ENCODE assay signal across 29 cellular contexts in genomic region chr9:134440636-134441226, GRCh38.
DNase-seq lines count a peak whose midpoint lies in the region; ATAC-seq, FAIRE-seq and TF ChIP-seq lines count a peak whose summit lies in the region.
"Had no signal": no experiment of that assay in that cellular context is flagged by ENCODE, and none has a peak within 500 bp of the region (broad histone marks: within the 10 kb centered on the region; RNA-seq: fewer than 3 reads in every experiment).

No MANE protein-coding gene starts in this region.

- no peak overlapping the region for H4K91ac ChIP-seq in H1 (replicated peaks; ENCODE audit: insufficient read length, low read length)
- no peak overlapping the region for H4K91ac ChIP-seq in neuronal stem cell (ENCODE audit: low read depth, low read length, poor library complexity)

- no peak overlapping the region for H2AFZ ChIP-seq in H1 (ENCODE audit: low read length)
- no peak overlapping the region for H2AFZ ChIP-seq in neuronal stem cell (ENCODE audit: low read length)
- H2AFZ ChIP-seq: hepatocyte had no signal

- no peak overlapping the region for H3K9ac ChIP-seq in BLaER1
- no peak overlapping the region for H3K9ac ChIP-seq in H1 (replicated peaks in 1 of 4; ENCODE audit: extremely low read depth in 1 of 4, low read depth in 3 of 4, low read length in 3 of 4)
- no peak overlapping the region for H3K9ac ChIP-seq in neuronal stem cell (ENCODE audit: low read depth, low read length, poor library complexity)

- no peak overlapping the region for H2BK20ac ChIP-seq in H1 (ENCODE audit: low read length)

- H3K18ac ChIP-seq in H1 (ENCODE audit: extremely low read depth, low read length) (no peak overlapping the region), neuronal stem cell (ENCODE audit: low read length) (peak overlapping the region; percentile 90)

- no peak for TF ChIP-seq POLR2A in H1 (IDR thresholded peaks at IDR 0.05; ENCODE audit: control extremely low read depth in 1 of 2, low read depth in 2 of 2, low read length in 2 of 2)

- peaks cover 5% of the 10 kb centered on the region for H3K36me3 Mint-ChIP-seq in activated T-cell treated with anti-CD3 and anti-CD28 coated beads, Interleukin-2, amount 50 U/mL, for 4 hours (ENCODE audit: insufficient read depth)
- H3K36me3 Mint-ChIP-seq: activated naive CD8-positive, alpha-beta T cell treated with anti-CD3 and anti-CD28 coated beads for 36 hours; memory B cell had no signal

- DNase-seq in NCI-H1694 treated with DMSO at 0.1 percent for 48 hours (lab: John Stamatoyannopoulos, UW) (peak; percentile 13), H1 (ENCODE audit: low read depth in 1 of 2, low spot score in 2 of 2) (no peak), neuronal stem cell (ENCODE audit: low spot score) (no peak), NOMO-1 treated with DMSO at 0.1 percent for 48 hours (lab: John Stamatoyannopoulos, UW; ENCODE audit: unreplicated experiment) (no peak)
- DNase-seq in activated T-cell treated with anti-CD3 and anti-CD28 coated beads, Interleukin-2, amount 50 U/mL, for 4 hours: no peak
- DNase-seq: activated CD4-positive, alpha-beta memory T cell treated with anti-CD3 and anti-CD28 coated beads for 36 hours; activated effector memory CD4-positive, alpha-beta T cell treated with Interleukin-2 at 50 U/mL for 16 hours; activated naive CD8-positive, alpha-beta T cell treated with anti-CD3 and anti-CD28 coated beads for 36 hours; aorta; Caco-2; caudate nucleus; cortex of kidney; esophagus squamous epithelium; foreskin melanocyte; Kasumi-1; left cardiac atrium; NCI-H1930; NCI-H345; stimulated activated CD4-positive, alpha-beta T cell treated with anti-CD3 and anti-CD28 coated beads, Interleukin-15, amount 100 ng/mL, for 24 hours; stimulated activated naive CD8-positive, alpha-beta T cell treated with anti-CD3 and anti-CD28 coated beads, Interleukin-15, Interleukin-2, amounts not matched to agents 100 U/mL and 50 U/mL, for 24 hours had no signal

- H3K4ac ChIP-seq in H1 (replicated peaks; ENCODE audit: insufficient read length, low read depth, low read length) (no peak overlapping the region), neuronal stem cell (ENCODE audit: low read length) (no peak overlapping the region)

- no peak overlapping the region for H3K14ac ChIP-seq in H1 (ENCODE audit: insufficient read length)
- H3K14ac ChIP-seq in neuronal stem cell (ENCODE audit: low read length): peak overlapping the region; percentile 96

- no peaks in the 10 kb centered on the region for H3K9me3 Mint-ChIP-seq in activated T-cell treated with anti-CD3 and anti-CD28 coated beads, Interleukin-2, amount 50 U/mL, for 4 hours
- H3K9me3 Mint-ChIP-seq: activated naive CD8-positive, alpha-beta T cell treated with anti-CD3 and anti-CD28 coated beads for 36 hours; memory B cell had no signal

- no peak for FAIRE-seq in H1 (lab: Jason Lieb, UNC)
- FAIRE-seq: endometrium, TTC549 had no signal

- no peak overlapping the region for H4K8ac ChIP-seq in H1 (ENCODE audit: extremely low read depth, insufficient read depth, low read length)
- no peak overlapping the region for H4K8ac ChIP-seq in neuronal stem cell (ENCODE audit: low read depth, low read length)

- no peak for TF ChIP-seq CTCF in H1 (IDR thresholded peaks at IDR 0.05; ENCODE audit: control extremely low read depth in 1 of 3, insufficient read depth in 1 of 3, low read depth in 1 of 3, low read length in 3 of 3)

- H2BK12ac ChIP-seq in H1 (ENCODE audit: low read depth, low read length): no peak overlapping the region
- H2BK12ac ChIP-seq in neuronal stem cell (ENCODE audit: low read length): peak overlapping the region; percentile 19

- H2BK15ac ChIP-seq in H1 (ENCODE audit: low read length) (no peak overlapping the region), neuronal stem cell (ENCODE audit: low read length) (peak overlapping the region; percentile 56)

- H3K4me1 ChIP-seq in BLaER1: peaks cover 72% of the 10 kb centered on the region
- peaks cover 0 to 9% (median 4%) of the 10 kb centered on the region in 4 experiments; a peak in 4 of 7 replicates for H3K4me1 ChIP-seq in H1 (replicated peaks in 1 of 4; ENCODE audit: control insufficient read depth in 3 of 4, insufficient read depth in 4 of 4, low read length in 3 of 4)
- H3K4me1 ChIP-seq in neuronal stem cell (ENCODE audit: control insufficient read depth in 2 of 2, insufficient read depth in 1 of 2, low read depth in 1 of 2, low read length in 2 of 2): peaks cover 20 to 25% of the 10 kb centered on the region in 2 donors

- peaks cover 22% of the 10 kb centered on the region for H3K36me3 ChIP-seq in BLaER1
- peaks cover 0 to 3% (median 0%) of the 10 kb centered on the region in 4 experiments; a peak in 1 of 8 replicates for H3K36me3 ChIP-seq in H1 (ENCODE audit: control insufficient read depth in 2 of 4, insufficient read depth in 4 of 4, low read length in 3 of 4)
- H3K36me3 ChIP-seq in neuronal stem cell (replicated peaks in 1 of 2; ENCODE audit: control insufficient read depth in 2 of 2, insufficient read depth in 2 of 2, low read length in 2 of 2): peaks cover 0 to 9% of the 10 kb centered on the region in 2 donors
- H3K36me3 ChIP-seq: prostate gland had no signal

- no peak for TF ChIP-seq EP300 in H1 (IDR thresholded peaks at IDR 0.05; ENCODE audit: borderline replicate concordance in 1 of 2, low read depth in 2 of 2, low read length in 2 of 2)

- H3K4me3 ChIP-seq in BLaER1: no peak overlapping the region
- no peak overlapping the region for H3K4me3 ChIP-seq in H1 (ENCODE audit: extremely low read depth in 1 of 4, insufficient read depth in 2 of 4, low read depth in 3 of 4, low read length in 4 of 4)
- H3K4me3 ChIP-seq in neuronal stem cell (ENCODE audit: low read length in 2 of 2): no peak overlapping the region
- H3K4me3 ChIP-seq: esophagus squamous epithelium, hepatocyte, prostate gland had no signal

- no peaks in the 10 kb centered on the region for H3K79me2 ChIP-seq in H1 (ENCODE audit: control insufficient read depth in 1 of 2, insufficient read depth in 2 of 2, low read length in 2 of 2)

- H4K5ac ChIP-seq in H1 (ENCODE audit: insufficient read length, low read depth, low read length): no peak overlapping the region

- H3K4me2 ChIP-seq in BLaER1 (peak overlapping the region; percentile 89), H1 (ENCODE audit: insufficient read depth in 1 of 2, low read depth in 2 of 2, low read length in 2 of 2) (no peak overlapping the region), neuronal stem cell (ENCODE audit: insufficient read depth, low read length, poor library complexity, severe bottlenecking) (no peak overlapping the region)
- H3K4me2 ChIP-seq: hepatocyte had no signal

- no peak overlapping the region for H3K23ac ChIP-seq in H1 (ENCODE audit: insufficient read length)
- H3K23ac ChIP-seq in neuronal stem cell (ENCODE audit: low read depth, low read length, poor library complexity): peak overlapping the region; percentile 93

- H3K56ac ChIP-seq in H1 (replicated peaks; ENCODE audit: insufficient read length, low read depth, low read length): no peak overlapping the region

- H2BK5ac ChIP-seq in H1 (ENCODE audit: low read depth, low read length) (no peak overlapping the region), neuronal stem cell (ENCODE audit: low read length) (peak overlapping the region; percentile 35)

- H3K9me3 ChIP-seq in BLaER1 (peaks cover 4% of the 10 kb centered on the region; the same call in 1 of the 2 replicates), H1 (ENCODE audit: insufficient read depth in 2 of 2, low read depth in 1 of 2, low read length in 1 of 2) (no peaks in the 10 kb centered on the region), neuronal stem cell (replicated peaks in 1 of 2; ENCODE audit: control insufficient read depth in 2 of 2, insufficient read depth in 1 of 2, low read depth in 1 of 2, low read length in 2 of 2) (peaks cover 0 to 4% of the 10 kb centered on the region in 2 donors)
- H3K9me3 ChIP-seq: Caco-2, esophagus squamous epithelium, prostate gland had no signal

- WGBS in H1 (ENCODE audit: extremely low coverage in 1 of 2, insufficient coverage in 1 of 2, insufficient read length in 1 of 2, insufficient replicate concordance in 2 of 2, low coverage in 1 of 2, low lambda C conversion rate in 2 of 2, missing lambda C conversion rate in 1 of 2), 2 experiments: 80% methylated on average over 12 of the region's 16 CpGs; no CpG with 5 or more reads in 1 of the 2 experiments
- no CpG with 5 or more reads among the region's 16 CpGs for WGBS in neuronal stem cell (ENCODE audit: extremely low coverage in 2 of 2, insufficient read length in 2 of 2, insufficient replicate concordance in 1 of 2), 2 donors

- no peak for TF ChIP-seq RAD21 in H1 (IDR thresholded peaks at IDR 0.05 in 1 of 2, conservative IDR thresholded peaks at IDR 0.05 in 1 of 2; ENCODE audit: low read depth in 2 of 2, low read length in 2 of 2)

- POLR2A ChIA-PET in H1 (lab: Charles Lee; ENCODE audit: partially characterized antibody): interaction anchor here (0.6 kb wide), 1 partner anchor 310 kb away, joined by 4 read pairs; no protein-coding TSS in a partner anchor

- H3K4me1 Mint-ChIP-seq in activated T-cell treated with anti-CD3 and anti-CD28 coated beads, Interleukin-2, amount 50 U/mL, for 4 hours (ENCODE audit: low read depth): peaks cover 13% of the 10 kb centered on the region

- H2BK120ac ChIP-seq in H1 (replicated peaks; ENCODE audit: low read depth, low read length) (no peak overlapping the region), neuronal stem cell (ENCODE audit: low read depth, low read length) (no peak overlapping the region)

- H4K20me1 ChIP-seq in BLaER1 (peaks cover 69% of the 10 kb centered on the region), H1 (replicated peaks in 1 of 2; ENCODE audit: control insufficient read depth in 1 of 2, insufficient read depth in 2 of 2, low read length in 2 of 2) (peaks cover 0 to 5% of the 10 kb centered on the region in 2 experiments)

- H2AK5ac ChIP-seq in H1 (ENCODE audit: low read depth, low read length) (peak overlapping the region; percentile 33; the same call in 1 of the 2 replicates), neuronal stem cell (ENCODE audit: low read depth, low read length) (peak overlapping the region; percentile 52)

- H3K4me3 Mint-ChIP-seq in activated T-cell treated with anti-CD3 and anti-CD28 coated beads, Interleukin-2, amount 50 U/mL, for 4 hours: no peak overlapping the region
- H3K4me3 Mint-ChIP-seq: activated CD4-positive, alpha-beta memory T cell treated with anti-CD3 and anti-CD28 coated beads for 36 hours; activated naive CD8-positive, alpha-beta T cell treated with anti-CD3 and anti-CD28 coated beads for 36 hours; memory B cell had no signal

- H3K23me2 ChIP-seq in H1 (ENCODE audit: low read depth, low read length): no peaks in the 10 kb centered on the region

- H3K79me1 ChIP-seq in H1 (ENCODE audit: low read depth, low read length) (no peaks in the 10 kb centered on the region), neuronal stem cell (ENCODE audit: low read depth, low read length) (no peaks in the 10 kb centered on the region)

- ATAC-seq in GM21367 (IDR thresholded peaks at IDR 0.05; ENCODE audit: unreplicated experiment): no peak
- no peak for ATAC-seq in activated T-cell treated with anti-CD3 and anti-CD28 coated beads, Interleukin-2, amount 50 U/mL, for 4 hours
- ATAC-seq: activated CD4-positive, CD25-positive, alpha-beta regulatory T cell treated with anti-CD3 and anti-CD28 coated beads, Interleukin-2, amount 50 U/mL, for 24 hours; left cardiac atrium; stimulated activated naive CD8-positive, alpha-beta T cell treated with anti-CD3 and anti-CD28 coated beads, Interleukin-15, Interleukin-2, amounts not matched to agents 100 U/mL and 50 U/mL, for 24 hours had no signal

- H3K27me3 ChIP-seq in BLaER1 (no peaks in the 10 kb centered on the region; the same call in 1 of the 2 replicates), H1 (replicated peaks in 1 of 4; ENCODE audit: control insufficient read depth in 3 of 4, extremely low read depth in 1 of 4, insufficient read depth in 3 of 4, low read length in 3 of 4) (no peaks in the 10 kb centered on the region), neuronal stem cell (ENCODE audit: control insufficient read depth in 3 of 3, insufficient read depth in 3 of 3, low read depth in 1 of 3, low read length in 3 of 3) (no peaks in the 10 kb centered on the region)
- H3K27me3 ChIP-seq: hepatocyte had no signal

- peaks cover 5% of the 10 kb centered on the region for H3K27me3 Mint-ChIP-seq in activated T-cell treated with anti-CD3 and anti-CD28 coated beads, Interleukin-2, amount 50 U/mL, for 4 hours (ENCODE audit: low read depth)

- CTCF ChIA-PET in H1 (lab: Charles Lee; ENCODE audit: partially characterized antibody): interaction anchor here (0.6 to 3.4 kb wide), 3 partner anchors 9 to 435 kb away, joined by 4 to 26 read pairs (median 4); no protein-coding TSS in a partner anchor

- H3K27ac ChIP-seq in BLaER1 (no peak overlapping the region), H1 (ENCODE audit: low read depth, low read length) (no peak overlapping the region), neuronal stem cell (replicated peaks; ENCODE audit: low read length) (no peak overlapping the region)
- H3K27ac ChIP-seq: C4-2B, esophagus squamous epithelium, prostate gland had no signal
